ENCODE assay signal across 8 cellular contexts in the genomic region with DNA sequence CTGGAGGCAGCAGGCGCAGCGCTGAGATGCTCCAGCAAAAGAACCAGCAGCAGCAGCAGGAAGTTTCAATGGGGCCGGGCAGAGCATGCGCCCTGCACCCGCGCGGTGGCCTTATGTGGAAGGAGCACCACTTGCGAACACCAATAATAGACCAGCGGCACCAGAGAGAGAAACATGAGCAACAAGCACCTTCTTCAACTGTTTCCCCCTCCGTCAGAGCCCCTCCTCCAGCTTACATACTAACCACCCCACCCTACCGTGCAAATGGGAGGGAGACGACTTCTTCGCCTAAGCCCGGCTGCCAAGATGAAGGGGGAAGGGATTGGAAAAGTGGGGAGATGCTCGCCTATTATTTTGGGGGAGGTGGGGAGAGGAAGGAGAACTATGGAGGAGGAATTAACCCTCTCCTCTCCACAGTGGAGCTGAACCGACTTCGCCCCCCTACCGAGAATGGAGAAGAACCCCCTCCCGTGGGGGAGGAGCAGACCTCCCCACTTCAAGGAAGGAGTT. TPM values are rescaled to one million over a fixed set of nuclear protein-coding genes. Genes with fewer than 3 reads are reported as not detected.
DNase-seq lines count a peak whose midpoint lies in the region; ATAC-seq and TF ChIP-seq lines count a peak whose summit lies in the region.

No MANE protein-coding gene starts in this region.

- no peaks in the 10 kb centered on the region for H3K9me3 ChIP-seq in right lobe of liver

- 2% methylated on average over 16 of the region's 19 CpGs for WGBS in right lobe of liver (ENCODE audit: insufficient coverage, low coverage, low lambda C conversion rate, missing lambda C conversion rate)

- no peaks in the 10 kb centered on the region for H3K27me3 ChIP-seq in right lobe of liver

- ATAC-seq in GM19397 (IDR thresholded peaks at IDR 0.05; ENCODE audit: unreplicated experiment) (peak; percentile 43), HG03571 (IDR thresholded peaks at IDR 0.05; ENCODE audit: unreplicated experiment) (peak; percentile 43), right lobe of liver (peak; percentile 46 to 58 (median 52))

- H3K36me3 ChIP-seq in right lobe of liver, result no peaks in the 10 kb centered on the region

- peak overlapping the region; percentile 88 to 97 (median 97) for H3K4me3 ChIP-seq in right lobe of liver

- peaks cover 0 to 24% (median 6%) of the 10 kb centered on the region in 4 donors for H3K4me1 ChIP-seq in right lobe of liver

- DNase-seq in NCI-H748 treated with DMSO at 0.1 percent for 48 hours (lab: John Stamatoyannopoulos, UW) (peak; percentile 72), dermis microvascular lymphatic vessel endothelial cell (ENCODE audit: low read depth in 2 of 2) (peak; percentile 56 to 93), right lobe of liver (peak; percentile 85 to 89 (median 87))
- DNase-seq in activated CD4-positive, alpha-beta T cell treated with anti-CD3 and anti-CD28 coated beads, Interleukin-2, amount 50 U/mL, for 4 hours, result peak; percentile 79
- DNase-seq in stimulated activated CD4-positive, alpha-beta T cell treated with anti-CD3 and anti-CD28 coated beads, Interleukin-4, amount 100 ng/mL, for 1 hour, result peak; percentile 83

- no peak for TF ChIP-seq CTCF in C4-2B (conservative IDR thresholded peaks at IDR 0.05)
- TF ChIP-seq CTCF in right lobe of liver (IDR thresholded peaks at IDR 0.05), result peak in 3 of 4 donors; percentile 7 to 12 (median 10)

- intact Hi-C loops in right lobe of liver (cut with DNase I), result no loop called here

- peak; percentile 64 for TF ChIP-seq POLR2A in right lobe of liver (IDR thresholded peaks at IDR 0.05)

- H3K27ac ChIP-seq in C4-2B, result peak overlapping the region; percentile 97
- H3K27ac ChIP-seq in right lobe of liver, result peak overlapping the region; percentile 85 to 94 (median 91)

RNA-seq across cellular contexts. Expression of a gene that starts 1.1 kb away (rescaled TPM):
- 12.8 and 16.8 TPM in 2 replicates for total RNA-seq in dermis microvascular lymphatic vessel endothelial cell
- 10 to 100 TPM in 5 of 6 experiments, 1 to 10 TPM in 1; 8.4 to 23.0 (median 20.6) TPM for total RNA-seq in right lobe of liver

RNA-seq across cellular contexts. Expression of a gene that starts 1.5 kb away (rescaled TPM):
- total RNA-seq in dermis microvascular lymphatic vessel endothelial cell (27.7 and 31.6 TPM in 2 replicates), right lobe of liver (10 to 100 TPM; 10.4 to 19.2 (median 14.5) TPM)

Comparison
In these comparisons a context has a peak if more than half of its experiments do, and no peak if none do; other contexts are left out.
1. Peak in every context shown above with its lines: DNase-seq, ATAC-seq, H3K4me3 ChIP-seq and H3K27ac ChIP-seq.